31 cellular contexts compared by ENCODE assay signal in the genomic region with DNA sequence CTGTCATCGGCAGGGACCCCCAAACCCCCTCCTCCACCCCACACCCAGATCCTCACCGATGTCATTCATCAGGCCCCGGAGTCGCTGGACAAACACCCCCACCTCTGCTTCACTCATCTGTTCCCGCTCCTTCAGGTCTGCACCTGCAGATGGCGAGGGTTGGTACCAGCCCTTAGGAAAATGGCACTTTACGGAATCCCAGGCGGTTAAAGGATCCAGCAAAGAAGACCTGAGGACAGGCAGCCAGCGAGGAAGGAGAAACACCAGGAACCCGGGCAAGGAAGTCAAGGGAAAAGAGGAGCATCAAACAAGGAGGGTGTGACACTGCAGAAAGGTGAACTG.
"Had no signal": no experiment of that assay in that cellular context is flagged by ENCODE, and none has a peak within 500 bp of the region (broad histone marks: within the 10 kb centered on the region; RNA-seq: fewer than 3 reads in every experiment).

No MANE protein-coding gene starts in this region.

- H3K27me3 ChIP-seq: adrenal gland, body of pancreas, cardiac muscle cell, colonic mucosa, esophagus squamous epithelium, gastroesophageal sphincter had no signal

- H3K27me3 Mint-ChIP-seq: activated CD4-positive, alpha-beta T cell treated with anti-CD3 and anti-CD28 coated beads for 36 hours; activated CD4-positive, alpha-beta T cell treated with anti-CD3 and anti-CD28 coated beads, Interleukin-2, amount 10 ng/mL, durations not matched to agents 7 days and 5 days; activated CD8-positive, alpha-beta T cell treated with anti-CD3 and anti-CD28 coated beads for 36 hours; activated naive CD4-positive, alpha-beta T cell treated with anti-CD3 and anti-CD28 coated beads, Interleukin-2, amount 50 U/mL, for 24 hours; activated naive CD8-positive, alpha-beta T cell treated with anti-CD3 and anti-CD28 coated beads for 36 hours; activated naive CD8-positive, alpha-beta T cell treated with anti-CD3 and anti-CD28 coated beads, Interleukin-2, amount 50 U/mL, for 24 hours; activated T-helper 17 cell treated with anti-CD3 and anti-CD28 coated beads, Interleukin-2, amount 50 U/mL, for 72 hours had no signal

- H3K4me3 Mint-ChIP-seq: activated CD4-positive, alpha-beta T cell treated with anti-CD3 and anti-CD28 coated beads for 36 hours; activated CD4-positive, alpha-beta T cell treated with anti-CD3 and anti-CD28 coated beads, Interleukin-2, amount 10 ng/mL, durations not matched to agents 7 days and 5 days; activated CD8-positive, alpha-beta T cell treated with anti-CD3 and anti-CD28 coated beads for 36 hours; activated naive CD4-positive, alpha-beta T cell treated with anti-CD3 and anti-CD28 coated beads for 36 hours; activated naive CD4-positive, alpha-beta T cell treated with anti-CD3 and anti-CD28 coated beads, Interleukin-2, amount 50 U/mL, for 24 hours; activated naive CD8-positive, alpha-beta T cell treated with anti-CD3 and anti-CD28 coated beads for 36 hours; activated naive CD8-positive, alpha-beta T cell treated with anti-CD3 and anti-CD28 coated beads, Interleukin-2, amount 50 U/mL, for 24 hours; activated T-cell treated with anti-CD3 and anti-CD28 coated beads, Interleukin-2, amount 50 U/mL, for 4 hours; activated T-helper 17 cell treated with anti-CD3 and anti-CD28 coated beads, Interleukin-2, amount 50 U/mL, for 72 hours had no signal

- H3K27ac Mint-ChIP-seq: activated CD4-positive, alpha-beta T cell treated with anti-CD3 and anti-CD28 coated beads for 36 hours; activated CD4-positive, alpha-beta T cell treated with anti-CD3 and anti-CD28 coated beads, Interleukin-2, amount 10 ng/mL, durations not matched to agents 7 days and 5 days; activated CD8-positive, alpha-beta T cell treated with anti-CD3 and anti-CD28 coated beads for 36 hours; activated naive CD4-positive, alpha-beta T cell treated with anti-CD3 and anti-CD28 coated beads for 36 hours; activated naive CD4-positive, alpha-beta T cell treated with anti-CD3 and anti-CD28 coated beads, Interleukin-2, amount 50 U/mL, for 24 hours; activated naive CD8-positive, alpha-beta T cell treated with anti-CD3 and anti-CD28 coated beads for 36 hours; activated naive CD8-positive, alpha-beta T cell treated with anti-CD3 and anti-CD28 coated beads, Interleukin-2, amount 50 U/mL, for 24 hours; activated T-helper 17 cell treated with anti-CD3 and anti-CD28 coated beads, Interleukin-2, amount 50 U/mL, for 72 hours had no signal

- H3K36me3 ChIP-seq: adrenal gland, cardiac muscle cell, colonic mucosa had no signal

- H3K9me3 Mint-ChIP-seq: activated CD4-positive, alpha-beta T cell treated with anti-CD3 and anti-CD28 coated beads, Interleukin-2, amount 10 ng/mL, durations not matched to agents 7 days and 5 days; activated CD8-positive, alpha-beta T cell treated with anti-CD3 and anti-CD28 coated beads for 36 hours; activated naive CD4-positive, alpha-beta T cell treated with anti-CD3 and anti-CD28 coated beads for 36 hours; activated naive CD4-positive, alpha-beta T cell treated with anti-CD3 and anti-CD28 coated beads, Interleukin-2, amount 50 U/mL, for 24 hours; activated naive CD8-positive, alpha-beta T cell treated with anti-CD3 and anti-CD28 coated beads for 36 hours; activated naive CD8-positive, alpha-beta T cell treated with anti-CD3 and anti-CD28 coated beads, Interleukin-2, amount 50 U/mL, for 24 hours; activated T-cell treated with anti-CD3 and anti-CD28 coated beads, Interleukin-2, amount 50 U/mL, for 4 hours; activated T-helper 17 cell treated with anti-CD3 and anti-CD28 coated beads, Interleukin-2, amount 50 U/mL, for 72 hours had no signal

- ATAC-seq: activated CD4-positive, alpha-beta T cell treated with anti-CD3 and anti-CD28 coated beads for 36 hours; activated CD8-positive, alpha-beta T cell treated with anti-CD3 and anti-CD28 coated beads for 36 hours; activated naive CD8-positive, alpha-beta T cell treated with anti-CD3 and anti-CD28 coated beads, Interleukin-2, amount 50 U/mL, for 24 hours; activated T-cell treated with anti-CD3 and anti-CD28 coated beads, Interleukin-2, amount 50 U/mL, for 4 hours; activated T-helper 17 cell treated with anti-CD3 and anti-CD28 coated beads, Interleukin-2, amount 50 U/mL, for 72 hours; body of pancreas; gastroesophageal sphincter had no signal

- FAIRE-seq: endometrium, endothelial cell of umbilical vein had no signal

- H3K4me1 ChIP-seq: adrenal gland, body of pancreas, colonic mucosa had no signal

- H3K27ac ChIP-seq: adrenal gland, body of pancreas, cardiac muscle cell, colonic mucosa, epithelial cell of prostate, esophagus squamous epithelium, gastroesophageal sphincter had no signal

- H3K36me3 Mint-ChIP-seq: activated naive CD8-positive, alpha-beta T cell treated with anti-CD3 and anti-CD28 coated beads for 36 hours had no signal

- H3K4me3 ChIP-seq: adrenal gland, body of pancreas, cardiac muscle cell, colonic mucosa, esophagus squamous epithelium, gastroesophageal sphincter had no signal

- DNase-seq: activated CD4-positive, alpha-beta T cell treated with anti-CD3 and anti-CD28 coated beads for 36 hours; activated CD4-positive, alpha-beta T cell treated with anti-CD3 and anti-CD28 coated beads, Interleukin-2, amount 10 ng/mL, durations not matched to agents 7 days and 5 days; activated CD4-positive, alpha-beta T cell treated with anti-CD3 and anti-CD28 coated beads, Interleukin-2, amount 50 U/mL, for 48 hours; activated CD4-positive, CD25-positive, alpha-beta regulatory T cell; activated CD4-positive, CD25-positive, alpha-beta regulatory T cell treated with anti-CD3 and anti-CD28 coated beads, Interleukin-2, amount 50 U/mL, for 72 hours; activated CD8-positive, alpha-beta memory T cell treated with anti-CD3 and anti-CD28 coated beads for 24 hours; activated CD8-positive, alpha-beta T cell treated with anti-CD3 and anti-CD28 coated beads for 36 hours; activated effector memory CD4-positive, alpha-beta T cell treated with Interleukin-2 at 50 U/mL for 16 hours; activated gamma-delta T cell treated with Interleukin-2 at 50 U/mL for 16 hours; activated naive CD4-positive, alpha-beta T cell treated with anti-CD3 and anti-CD28 coated beads for 36 hours; activated naive CD8-positive, alpha-beta T cell treated with anti-CD3 and anti-CD28 coated beads for 36 hours; activated naive CD8-positive, alpha-beta T cell treated with anti-CD3 and anti-CD28 coated beads, Interleukin-2, amount 50 U/mL, for 24 hours; activated T-cell treated with anti-CD3 and anti-CD28 coated beads, Interleukin-2, amount 50 U/mL, for 4 hours; adrenal gland; amygdala; aorta; body of pancreas; central memory CD4-positive, alpha-beta T cell; cerebellar nuclear complex; colonic mucosa; effector CD8-positive, alpha-beta T cell; esophagus squamous epithelium; foreskin melanocyte; T-helper 2 cell had no signal

- H3K4me1 Mint-ChIP-seq: activated CD4-positive, alpha-beta T cell treated with anti-CD3 and anti-CD28 coated beads for 36 hours; activated CD4-positive, alpha-beta T cell treated with anti-CD3 and anti-CD28 coated beads, Interleukin-2, amount 10 ng/mL, durations not matched to agents 7 days and 5 days; activated naive CD4-positive, alpha-beta T cell treated with anti-CD3 and anti-CD28 coated beads, Interleukin-2, amount 50 U/mL, for 24 hours; activated naive CD8-positive, alpha-beta T cell treated with anti-CD3 and anti-CD28 coated beads, Interleukin-2, amount 50 U/mL, for 24 hours; activated T-helper 17 cell treated with anti-CD3 and anti-CD28 coated beads, Interleukin-2, amount 50 U/mL, for 72 hours had no signal

- H3K9me3 ChIP-seq: adrenal gland, body of pancreas, colonic mucosa, esophagus squamous epithelium, gastroesophageal sphincter had no signal
